Comparison of ENCODE assay signal across 9 cellular contexts in genomic region chr16:370980-371728, GRCh38. TPM values are rescaled to one million over a fixed set of nuclear protein-coding genes. Genes with fewer than 3 reads are reported as not detected.
DNase-seq lines count a peak whose midpoint lies in the region; ATAC-seq and TF ChIP-seq lines count a peak whose summit lies in the region.
"Had no signal": no experiment of that assay in that cellular context is flagged by ENCODE, and none has a peak within 500 bp of the region (broad histone marks: within the 10 kb centered on the region; RNA-seq: fewer than 3 reads in every experiment).

No MANE protein-coding gene starts in this region.

- no peaks in the 10 kb centered on the region for H3K27me3 ChIP-seq in suprapubic skin
- H3K27me3 ChIP-seq: thyroid gland had no signal

- peak overlapping the region; percentile 39 for H3K27ac ChIP-seq in suprapubic skin

- TF ChIP-seq POLR2A in suprapubic skin (IDR thresholded peaks at IDR 0.05) = no peak

- peak overlapping the region; percentile 92 for H3K4me3 Mint-ChIP-seq in activated T-helper 17 cell treated with anti-CD3 and anti-CD28 coated beads, Interleukin-2, amount 50 U/mL, for 72 hours
- H3K4me3 Mint-ChIP-seq in immature natural killer cell = peak overlapping the region; percentile 85 to 95 (median 89)

- DNase-seq in NCI-H82 (lab: John Stamatoyannopoulos, UW) (peak; percentile 37), NCI-H82 treated with DMSO at 0.1 percent for 48 hours (lab: John Stamatoyannopoulos, UW; ENCODE audit: unreplicated experiment) (no peak), immature natural killer cell (no peak), suprapubic skin (ENCODE audit: low spot score in 2 of 2) (peak; percentile 72 to 78), GDM1 (lab: John Stamatoyannopoulos, UW) (no peak), NCI-H1092 (lab: John Stamatoyannopoulos, UW) (no peak)

- peak overlapping the region; percentile 99 for H3K27ac Mint-ChIP-seq in activated T-helper 17 cell treated with anti-CD3 and anti-CD28 coated beads, Interleukin-2, amount 50 U/mL, for 72 hours
- peak overlapping the region; percentile 80 to 94 (median 86) for H3K27ac Mint-ChIP-seq in immature natural killer cell

- no peak for TF ChIP-seq EP300 in suprapubic skin (IDR thresholded peaks at IDR 0.05)

- ATAC-seq in activated T-helper 17 cell treated with anti-CD3 and anti-CD28 coated beads, Interleukin-2, amount 50 U/mL, for 72 hours (replicated peaks) = peak; percentile 20
- no peak for ATAC-seq in GM19351 (IDR thresholded peaks at IDR 0.05; ENCODE audit: unreplicated experiment)

- H3K27me3 Mint-ChIP-seq in activated T-helper 17 cell treated with anti-CD3 and anti-CD28 coated beads, Interleukin-2, amount 50 U/mL, for 72 hours = no peaks in the 10 kb centered on the region
- peaks cover 0 to 3% (median 0%) of the 10 kb centered on the region in 3 donors for H3K27me3 Mint-ChIP-seq in immature natural killer cell (ENCODE audit: low read depth in 3 of 3)

- WGBS in suprapubic skin = 62% methylated on average over 10 of the region's 15 CpGs

- peaks cover 20% of the 10 kb centered on the region for H3K4me1 ChIP-seq in suprapubic skin

- TF ChIP-seq CTCF in suprapubic skin (IDR thresholded peaks at IDR 0.05) = no peak

- peaks cover 6% of the 10 kb centered on the region for H3K4me1 Mint-ChIP-seq in activated T-helper 17 cell treated with anti-CD3 and anti-CD28 coated beads, Interleukin-2, amount 50 U/mL, for 72 hours
- H3K4me1 Mint-ChIP-seq in immature natural killer cell = peaks cover 12 to 17% of the 10 kb centered on the region in 2 donors

- no peaks in the 10 kb centered on the region for H3K9me3 Mint-ChIP-seq in activated T-helper 17 cell treated with anti-CD3 and anti-CD28 coated beads, Interleukin-2, amount 50 U/mL, for 72 hours
- no peaks in the 10 kb centered on the region for H3K9me3 Mint-ChIP-seq in immature natural killer cell

- H3K9me3 ChIP-seq in suprapubic skin = no peaks in the 10 kb centered on the region
- H3K9me3 ChIP-seq: thyroid gland had no signal

- peaks cover 66% of the 10 kb centered on the region for H3K36me3 ChIP-seq in suprapubic skin

- peak overlapping the region; percentile 58 for H3K4me3 ChIP-seq in suprapubic skin

- H3K36me3 Mint-ChIP-seq in activated T-helper 17 cell treated with anti-CD3 and anti-CD28 coated beads, Interleukin-2, amount 50 U/mL, for 72 hours (ENCODE audit: low read depth) = peaks cover 42% of the 10 kb centered on the region
- peaks cover 0 to 10% (median 7%) of the 10 kb centered on the region in 3 donors for H3K36me3 Mint-ChIP-seq in immature natural killer cell

RNA-seq across cellular contexts. Expression of gene MRPL28, which starts 0.8 kb away (rescaled TPM):
- total RNA-seq in activated T-helper 17 cell treated with anti-CD3 and anti-CD28 coated beads, Interleukin-2, amount 50 U/mL, for 72 hours = 10 to 100 TPM; 63.4 to 86.2 TPM
- 100 to 1,000 TPM in 2 of 3 donors, 10 to 100 TPM in 1; 98.6 to 139 (median 106) TPM for polyA plus RNA-seq in immature natural killer cell
- 10 to 100 TPM; 40.9 to 66.7 (median 52.7) TPM for total RNA-seq in suprapubic skin

RNA-seq across cellular contexts. Expression of gene PGAP6, which starts 10.6 kb away (rescaled TPM):
- 10 to 100 TPM; 25.6 to 26.1 TPM for total RNA-seq in activated T-helper 17 cell treated with anti-CD3 and anti-CD28 coated beads, Interleukin-2, amount 50 U/mL, for 72 hours
- polyA plus RNA-seq in immature natural killer cell = 10 to 100 TPM; 16.0 to 35.9 (median 23.7) TPM
- 10 to 100 TPM; 12.6 to 19.3 (median 15.5) TPM for total RNA-seq in suprapubic skin

RNA-seq across cellular contexts. Expression of gene AXIN1, which starts 18.6 kb away (rescaled TPM):
- total RNA-seq in activated T-helper 17 cell treated with anti-CD3 and anti-CD28 coated beads, Interleukin-2, amount 50 U/mL, for 72 hours = 10 to 100 TPM; 16.2 to 18.4 TPM
- 10 to 100 TPM in 1 of 3 donors, 1 to 10 TPM in 2; 1.9 to 12.5 (median 5.2) TPM for polyA plus RNA-seq in immature natural killer cell
- total RNA-seq in suprapubic skin = 10 to 100 TPM; 34.3 to 38.4 (median 37.2) TPM

RNA-seq across cellular contexts. Expression of gene NME4, which starts 25.8 kb away (rescaled TPM):
- 10 to 100 TPM; 21.8 to 41.9 TPM for total RNA-seq in activated T-helper 17 cell treated with anti-CD3 and anti-CD28 coated beads, Interleukin-2, amount 50 U/mL, for 72 hours
- polyA plus RNA-seq in immature natural killer cell = 10 to 100 TPM; 30.4 to 53.7 (median 36.5) TPM
- 10 to 100 TPM; 25.3 to 29.9 (median 27.7) TPM for total RNA-seq in suprapubic skin

RNA-seq across cellular contexts. Expression of gene DECR2, which starts 30.5 kb away (rescaled TPM):
- total RNA-seq in activated T-helper 17 cell treated with anti-CD3 and anti-CD28 coated beads, Interleukin-2, amount 50 U/mL, for 72 hours = 10 to 100 TPM; 12.0 to 12.7 TPM
- 10 to 100 TPM in 1 of 3 donors, 1 to 10 TPM in 2; 3.6 to 12.9 (median 5.4) TPM for polyA plus RNA-seq in immature natural killer cell
- 10 to 100 TPM in 3 of 4 donors, 1 to 10 TPM in 1; 9.1 to 23.4 (median 12.3) TPM for total RNA-seq in suprapubic skin

Comparison
In these comparisons a context has a peak if more than half of its experiments do, and no peak if none do; other contexts are left out.
1. DNase-seq: peak in NCI-H82 (single experiment) and suprapubic skin (2 of 2); none in NCI-H82 treated with DMSO at 0.1 percent for 48 hours (single experiment), immature natural killer cell (0 of 3), GDM1 (single experiment) and NCI-H1092 (single experiment).